In genomic region chr7:103023578-103023977, GRCh38 we compare ENCODE assay signal across 1 cellular context. TPM values are rescaled to one million over a fixed set of nuclear protein-coding genes. Genes with fewer than 3 reads are reported as not detected.
"Had no signal": no experiment of that assay in that cellular context is flagged by ENCODE, and none has a peak within 500 bp of the region (broad histone marks: within the 10 kb centered on the region; RNA-seq: fewer than 3 reads in every experiment).

No MANE protein-coding gene starts in this region.

RNA-seq across cellular contexts. Expression of gene FBXL13, which starts 51.0 kb away (rescaled TPM):
- polyA plus RNA-seq: foreskin keratinocyte had no signal
